Comparison of ENCODE assay signal across 1 cellular context in the genomic region with DNA sequence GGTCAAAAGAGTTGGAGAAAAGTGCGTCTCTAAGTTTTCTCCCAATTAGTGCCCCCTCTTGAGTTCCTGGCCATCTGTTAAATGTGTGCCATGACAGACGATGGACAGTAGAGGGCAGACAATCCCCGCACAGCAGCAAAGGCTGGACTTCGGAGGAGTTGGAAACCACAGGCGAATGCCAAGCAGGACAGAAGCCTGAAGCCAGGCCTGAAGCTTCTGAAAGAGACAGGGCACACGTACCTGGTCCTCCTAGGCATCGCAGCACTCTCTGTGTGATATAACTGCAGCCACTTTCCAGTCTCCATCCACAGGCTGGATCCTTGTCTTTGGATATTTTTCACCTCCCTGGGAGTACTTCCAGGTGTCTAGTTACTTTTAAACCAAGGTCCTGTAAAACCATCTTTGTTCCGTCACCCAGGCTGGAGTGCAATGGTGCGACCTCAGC.
TF ChIP-seq lines count a peak whose summit lies in the region.

No MANE protein-coding gene starts in this region.

TF ChIP-seq in HepG2, 621 proteins besides CTCF, POLR2A, EP300 and RAD21 (continues in another document):
- TF ChIP-seq ZNF335 (CRISPR knock-in tag; IDR thresholded peaks at IDR 0.05) = no peak
- TF ChIP-seq SKI (IDR thresholded peaks at IDR 0.05; ENCODE audit: partially characterized antibody) = no peak
- no peak for TF ChIP-seq ZNF547 (CRISPR knock-in tag; IDR thresholded peaks at IDR 0.05)
- TF ChIP-seq KDM5B (CRISPR knock-in tag; IDR thresholded peaks at IDR 0.05; ENCODE audit: borderline replicate concordance) = peak; percentile 49; the same call in 1 of the 2 replicates
- TF ChIP-seq CEBPG (CRISPR knock-in tag; IDR thresholded peaks at IDR 0.05) = 0 out of 2 replicates have a peak, but pooled peaks have one; percentile 8
- TF ChIP-seq, protein P1, sequence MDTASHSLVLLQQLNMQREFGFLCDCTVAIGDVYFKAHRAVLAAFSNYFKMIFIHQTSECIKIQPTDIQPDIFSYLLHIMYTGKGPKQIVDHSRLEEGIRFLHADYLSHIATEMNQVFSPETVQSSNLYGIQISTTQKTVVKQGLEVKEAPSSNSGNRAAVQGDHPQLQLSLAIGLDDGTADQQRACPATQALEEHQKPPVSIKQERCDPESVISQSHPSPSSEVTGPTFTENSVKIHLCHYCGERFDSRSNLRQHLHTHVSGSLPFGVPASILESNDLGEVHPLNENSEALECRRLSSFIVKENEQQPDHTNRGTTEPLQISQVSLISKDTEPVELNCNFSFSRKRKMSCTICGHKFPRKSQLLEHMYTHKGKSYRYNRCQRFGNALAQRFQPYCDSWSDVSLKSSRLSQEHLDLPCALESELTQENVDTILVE (CRISPR knock-in tag; IDR thresholded peaks at IDR 0.05) = peak; percentile 44; the same call in 1 of the 2 replicates
- TF ChIP-seq MED1 (CRISPR knock-in tag; IDR thresholded peaks at IDR 0.05) = 0 out of 2 replicates have a peak, but pooled peaks have one; percentile 16
- TF ChIP-seq MAFF (IDR thresholded peaks at IDR 0.05; ENCODE audit: low read depth, low read length) = no peak
- peak; percentile 68; the same call in 1 of the 2 replicates for TF ChIP-seq ZFX (CRISPR knock-in tag; IDR thresholded peaks at IDR 0.05; ENCODE audit: low read depth)
- no peak for TF ChIP-seq ZNF235 (CRISPR knock-in tag; IDR thresholded peaks at IDR 0.05; ENCODE audit: borderline replicate concordance)
- TF ChIP-seq SRY (CRISPR knock-in tag; IDR thresholded peaks at IDR 0.05) = 0 out of 2 replicates have a peak, but pooled peaks have one; percentile 28
- TF ChIP-seq ZBTB20 (CRISPR knock-in tag; IDR thresholded peaks at IDR 0.05; ENCODE audit: borderline replicate concordance, low read depth) = no peak
- no peak for TF ChIP-seq REXO4 (CRISPR knock-in tag; IDR thresholded peaks at IDR 0.05; ENCODE audit: borderline replicate concordance)
- 0 out of 2 replicates have a peak, but pooled peaks have one; percentile 18 for TF ChIP-seq RARA (CRISPR knock-in tag; IDR thresholded peaks at IDR 0.05)
- TF ChIP-seq NFKBIZ (CRISPR knock-in tag; IDR thresholded peaks at IDR 0.05) = 0 out of 2 replicates have a peak, but pooled peaks have one; percentile 24
- TF ChIP-seq ZNF331 (CRISPR knock-in tag; IDR thresholded peaks at IDR 0.05) = peak; percentile 43; the same call in 1 of the 2 replicates
- TF ChIP-seq TEAD3 (CRISPR knock-in tag; optimal IDR thresholded peaks at IDR 0.05; ENCODE audit: borderline replicate concordance) = peak; percentile 53
- 0 out of 2 replicates have a peak, but pooled peaks have one; percentile 42 for TF ChIP-seq ZNF274 (CRISPR knock-in tag; IDR thresholded peaks at IDR 0.05)
- TF ChIP-seq YEATS2 (CRISPR knock-in tag; IDR thresholded peaks at IDR 0.05; ENCODE audit: borderline replicate concordance) = peak; percentile 44; the same call in 1 of the 2 replicates
- peak; percentile 44; the same call in 1 of the 2 replicates for TF ChIP-seq RXRB (CRISPR knock-in tag; IDR thresholded peaks at IDR 0.05; ENCODE audit: borderline replicate concordance)
- TF ChIP-seq, protein P2, sequence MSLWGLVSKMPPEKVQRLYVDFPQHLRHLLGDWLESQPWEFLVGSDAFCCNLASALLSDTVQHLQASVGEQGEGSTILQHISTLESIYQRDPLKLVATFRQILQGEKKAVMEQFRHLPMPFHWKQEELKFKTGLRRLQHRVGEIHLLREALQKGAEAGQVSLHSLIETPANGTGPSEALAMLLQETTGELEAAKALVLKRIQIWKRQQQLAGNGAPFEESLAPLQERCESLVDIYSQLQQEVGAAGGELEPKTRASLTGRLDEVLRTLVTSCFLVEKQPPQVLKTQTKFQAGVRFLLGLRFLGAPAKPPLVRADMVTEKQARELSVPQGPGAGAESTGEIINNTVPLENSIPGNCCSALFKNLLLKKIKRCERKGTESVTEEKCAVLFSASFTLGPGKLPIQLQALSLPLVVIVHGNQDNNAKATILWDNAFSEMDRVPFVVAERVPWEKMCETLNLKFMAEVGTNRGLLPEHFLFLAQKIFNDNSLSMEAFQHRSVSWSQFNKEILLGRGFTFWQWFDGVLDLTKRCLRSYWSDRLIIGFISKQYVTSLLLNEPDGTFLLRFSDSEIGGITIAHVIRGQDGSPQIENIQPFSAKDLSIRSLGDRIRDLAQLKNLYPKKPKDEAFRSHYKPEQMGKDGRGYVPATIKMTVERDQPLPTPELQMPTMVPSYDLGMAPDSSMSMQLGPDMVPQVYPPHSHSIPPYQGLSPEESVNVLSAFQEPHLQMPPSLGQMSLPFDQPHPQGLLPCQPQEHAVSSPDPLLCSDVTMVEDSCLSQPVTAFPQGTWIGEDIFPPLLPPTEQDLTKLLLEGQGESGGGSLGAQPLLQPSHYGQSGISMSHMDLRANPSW (CRISPR knock-in tag; IDR thresholded peaks at IDR 0.05; ENCODE audit: borderline replicate concordance) = no peak
- TF ChIP-seq ERF (CRISPR knock-in tag; IDR thresholded peaks at IDR 0.05) = 0 out of 2 replicates have a peak, but pooled peaks have one; percentile 29
- no peak for TF ChIP-seq GABPA (IDR thresholded peaks at IDR 0.05; ENCODE audit: low read depth, low read length)
- TF ChIP-seq GABPA (CRISPR knock-in tag; IDR thresholded peaks at IDR 0.05; ENCODE audit: low read depth) = no peak
- TF ChIP-seq, protein P3, sequence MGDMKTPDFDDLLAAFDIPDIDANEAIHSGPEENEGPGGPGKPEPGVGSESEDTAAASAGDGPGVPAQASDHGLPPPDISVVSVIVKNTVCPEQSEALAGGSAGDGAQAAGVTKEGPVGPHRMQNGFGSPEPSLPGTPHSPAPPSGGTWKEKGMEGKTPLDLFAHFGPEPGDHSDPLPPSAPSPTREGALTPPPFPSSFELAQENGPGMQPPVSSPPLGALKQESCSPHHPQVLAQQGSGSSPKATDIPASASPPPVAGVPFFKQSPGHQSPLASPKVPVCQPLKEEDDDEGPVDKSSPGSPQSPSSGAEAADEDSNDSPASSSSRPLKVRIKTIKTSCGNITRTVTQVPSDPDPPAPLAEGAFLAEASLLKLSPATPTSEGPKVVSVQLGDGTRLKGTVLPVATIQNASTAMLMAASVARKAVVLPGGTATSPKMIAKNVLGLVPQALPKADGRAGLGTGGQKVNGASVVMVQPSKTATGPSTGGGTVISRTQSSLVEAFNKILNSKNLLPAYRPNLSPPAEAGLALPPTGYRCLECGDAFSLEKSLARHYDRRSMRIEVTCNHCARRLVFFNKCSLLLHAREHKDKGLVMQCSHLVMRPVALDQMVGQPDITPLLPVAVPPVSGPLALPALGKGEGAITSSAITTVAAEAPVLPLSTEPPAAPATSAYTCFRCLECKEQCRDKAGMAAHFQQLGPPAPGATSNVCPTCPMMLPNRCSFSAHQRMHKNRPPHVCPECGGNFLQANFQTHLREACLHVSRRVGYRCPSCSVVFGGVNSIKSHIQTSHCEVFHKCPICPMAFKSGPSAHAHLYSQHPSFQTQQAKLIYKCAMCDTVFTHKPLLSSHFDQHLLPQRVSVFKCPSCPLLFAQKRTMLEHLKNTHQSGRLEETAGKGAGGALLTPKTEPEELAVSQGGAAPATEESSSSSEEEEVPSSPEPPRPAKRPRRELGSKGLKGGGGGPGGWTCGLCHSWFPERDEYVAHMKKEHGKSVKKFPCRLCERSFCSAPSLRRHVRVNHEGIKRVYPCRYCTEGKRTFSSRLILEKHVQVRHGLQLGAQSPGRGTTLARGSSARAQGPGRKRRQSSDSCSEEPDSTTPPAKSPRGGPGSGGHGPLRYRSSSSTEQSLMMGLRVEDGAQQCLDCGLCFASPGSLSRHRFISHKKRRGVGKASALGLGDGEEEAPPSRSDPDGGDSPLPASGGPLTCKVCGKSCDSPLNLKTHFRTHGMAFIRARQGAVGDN (CRISPR knock-in tag; IDR thresholded peaks at IDR 0.05) = peak; percentile 74
- no peak for TF ChIP-seq KDM6A (CRISPR knock-in tag; IDR thresholded peaks at IDR 0.05; ENCODE audit: low read depth)
- no peak for TF ChIP-seq FOXA3 (CRISPR knock-in tag; IDR thresholded peaks at IDR 0.05)
- no peak for TF ChIP-seq NFE2 (CRISPR knock-in tag; IDR thresholded peaks at IDR 0.05)
- TF ChIP-seq, protein P4, sequence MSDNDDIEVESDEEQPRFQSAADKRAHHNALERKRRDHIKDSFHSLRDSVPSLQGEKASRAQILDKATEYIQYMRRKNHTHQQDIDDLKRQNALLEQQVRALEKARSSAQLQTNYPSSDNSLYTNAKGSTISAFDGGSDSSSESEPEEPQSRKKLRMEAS (IDR thresholded peaks at IDR 0.05) = peak; percentile 43; the same call in 1 of the 2 replicates
- 0 out of 2 replicates have a peak, but pooled peaks have one; percentile 35 for TF ChIP-seq ZSCAN25 (CRISPR knock-in tag; IDR thresholded peaks at IDR 0.05)
- TF ChIP-seq, protein P5, sequence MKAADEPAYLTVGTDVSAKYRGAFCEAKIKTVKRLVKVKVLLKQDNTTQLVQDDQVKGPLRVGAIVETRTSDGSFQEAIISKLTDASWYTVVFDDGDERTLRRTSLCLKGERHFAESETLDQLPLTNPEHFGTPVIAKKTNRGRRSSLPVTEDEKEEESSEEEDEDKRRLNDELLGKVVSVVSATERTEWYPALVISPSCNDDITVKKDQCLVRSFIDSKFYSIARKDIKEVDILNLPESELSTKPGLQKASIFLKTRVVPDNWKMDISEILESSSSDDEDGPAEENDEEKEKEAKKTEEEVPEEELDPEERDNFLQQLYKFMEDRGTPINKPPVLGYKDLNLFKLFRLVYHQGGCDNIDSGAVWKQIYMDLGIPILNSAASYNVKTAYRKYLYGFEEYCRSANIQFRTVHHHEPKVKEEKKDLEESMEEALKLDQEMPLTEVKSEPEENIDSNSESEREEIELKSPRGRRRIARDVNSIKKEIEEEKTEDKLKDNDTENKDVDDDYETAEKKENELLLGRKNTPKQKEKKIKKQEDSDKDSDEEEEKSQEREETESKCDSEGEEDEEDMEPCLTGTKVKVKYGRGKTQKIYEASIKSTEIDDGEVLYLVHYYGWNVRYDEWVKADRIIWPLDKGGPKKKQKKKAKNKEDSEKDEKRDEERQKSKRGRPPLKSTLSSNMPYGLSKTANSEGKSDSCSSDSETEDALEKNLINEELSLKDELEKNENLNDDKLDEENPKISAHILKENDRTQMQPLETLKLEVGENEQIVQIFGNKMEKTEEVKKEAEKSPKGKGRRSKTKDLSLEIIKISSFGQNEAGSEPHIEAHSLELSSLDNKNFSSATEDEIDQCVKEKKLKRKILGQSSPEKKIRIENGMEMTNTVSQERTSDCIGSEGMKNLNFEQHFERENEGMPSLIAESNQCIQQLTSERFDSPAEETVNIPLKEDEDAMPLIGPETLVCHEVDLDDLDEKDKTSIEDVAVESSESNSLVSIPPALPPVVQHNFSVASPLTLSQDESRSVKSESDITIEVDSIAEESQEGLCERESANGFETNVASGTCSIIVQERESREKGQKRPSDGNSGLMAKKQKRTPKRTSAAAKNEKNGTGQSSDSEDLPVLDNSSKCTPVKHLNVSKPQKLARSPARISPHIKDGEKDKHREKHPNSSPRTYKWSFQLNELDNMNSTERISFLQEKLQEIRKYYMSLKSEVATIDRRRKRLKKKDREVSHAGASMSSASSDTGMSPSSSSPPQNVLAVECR (CRISPR knock-in tag; IDR thresholded peaks at IDR 0.05; ENCODE audit: borderline replicate concordance) = peak; percentile 42; the same call in 1 of the 2 replicates
- no peak for TF ChIP-seq MTA3 (CRISPR knock-in tag; IDR thresholded peaks at IDR 0.05)
- 0 out of 2 replicates have a peak, but pooled peaks have one; percentile 48 for TF ChIP-seq THAP11 (CRISPR knock-in tag; IDR thresholded peaks at IDR 0.05)
- no peak for TF ChIP-seq ZNF879 (CRISPR knock-in tag; IDR thresholded peaks at IDR 0.05)
- TF ChIP-seq ZMYM4 (CRISPR knock-in tag; IDR thresholded peaks at IDR 0.05) = peak; percentile 44; the same call in 1 of the 2 replicates
- TF ChIP-seq, protein P6, sequence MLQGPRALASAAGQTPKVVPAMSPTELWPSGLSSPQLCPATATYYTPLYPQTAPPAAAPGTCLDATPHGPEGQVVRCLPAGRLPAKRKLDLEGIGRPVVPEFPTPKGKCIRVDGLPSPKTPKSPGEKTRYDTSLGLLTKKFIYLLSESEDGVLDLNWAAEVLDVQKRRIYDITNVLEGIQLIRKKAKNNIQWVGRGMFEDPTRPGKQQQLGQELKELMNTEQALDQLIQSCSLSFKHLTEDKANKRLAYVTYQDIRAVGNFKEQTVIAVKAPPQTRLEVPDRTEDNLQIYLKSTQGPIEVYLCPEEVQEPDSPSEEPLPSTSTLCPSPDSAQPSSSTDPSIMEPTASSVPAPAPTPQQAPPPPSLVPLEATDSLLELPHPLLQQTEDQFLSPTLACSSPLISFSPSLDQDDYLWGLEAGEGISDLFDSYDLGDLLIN (CRISPR knock-in tag; IDR thresholded peaks at IDR 0.05; ENCODE audit: borderline replicate concordance) = no peak
- TF ChIP-seq SMAD3 (CRISPR knock-in tag; IDR thresholded peaks at IDR 0.05) = peak; percentile 66
- peak; percentile 98 for TF ChIP-seq STAG1 (CRISPR knock-in tag; IDR thresholded peaks at IDR 0.05)
- TF ChIP-seq ADNP (CRISPR knock-in tag; IDR thresholded peaks at IDR 0.05) = no peak
- TF ChIP-seq, protein P7, sequence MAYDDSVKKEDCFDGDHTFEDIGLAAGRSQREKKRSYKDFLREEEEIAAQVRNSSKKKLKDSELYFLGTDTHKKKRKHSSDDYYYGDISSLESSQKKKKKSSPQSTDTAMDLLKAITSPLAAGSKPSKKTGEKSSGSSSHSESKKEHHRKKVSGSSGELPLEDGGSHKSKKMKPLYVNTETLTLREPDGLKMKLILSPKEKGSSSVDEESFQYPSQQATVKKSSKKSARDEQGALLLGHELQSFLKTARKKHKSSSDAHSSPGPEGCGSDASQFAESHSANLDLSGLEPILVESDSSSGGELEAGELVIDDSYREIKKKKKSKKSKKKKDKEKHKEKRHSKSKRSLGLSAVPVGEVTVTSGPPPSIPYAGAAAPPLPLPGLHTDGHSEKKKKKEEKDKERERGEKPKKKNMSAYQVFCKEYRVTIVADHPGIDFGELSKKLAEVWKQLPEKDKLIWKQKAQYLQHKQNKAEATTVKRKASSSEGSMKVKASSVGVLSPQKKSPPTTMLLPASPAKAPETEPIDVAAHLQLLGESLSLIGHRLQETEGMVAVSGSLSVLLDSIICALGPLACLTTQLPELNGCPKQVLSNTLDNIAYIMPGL (CRISPR knock-in tag; IDR thresholded peaks at IDR 0.05; ENCODE audit: borderline replicate concordance in 1 of 2, low read depth in 1 of 2) = peak; percentile 70 to 81
- 0 out of 2 replicates have a peak, but pooled peaks have one; percentile 29 for TF ChIP-seq RFXAP (CRISPR knock-in tag; IDR thresholded peaks at IDR 0.05; ENCODE audit: borderline replicate concordance)
- TF ChIP-seq NCOA2 (CRISPR knock-in tag; IDR thresholded peaks at IDR 0.05) = no peak
- peak; percentile 59; the same call in 1 of the 2 replicates for TF ChIP-seq ZNF556 (CRISPR knock-in tag; IDR thresholded peaks at IDR 0.05; ENCODE audit: borderline replicate concordance)
- TF ChIP-seq REPIN1 (CRISPR knock-in tag; IDR thresholded peaks at IDR 0.05; ENCODE audit: borderline replicate concordance, low read depth) = peak; percentile 71; the same call in 1 of the 2 replicates
- peak; percentile 44; the same call in 1 of the 2 replicates for TF ChIP-seq BORCS8-MEF2B (CRISPR knock-in tag; IDR thresholded peaks at IDR 0.05)
- peak; percentile 52; the same call in 1 of the 2 replicates for TF ChIP-seq KDM2A (CRISPR knock-in tag; IDR thresholded peaks at IDR 0.05; ENCODE audit: borderline replicate concordance, low read depth)
- TF ChIP-seq ZNF232 (CRISPR knock-in tag; IDR thresholded peaks at IDR 0.05; ENCODE audit: borderline replicate concordance) = no peak
